In genomic region chr17:14058051-14058450, GRCh38 we compare ENCODE assay signal across 1 cellular context.
TF ChIP-seq lines count a peak whose summit lies in the region.

No MANE protein-coding gene starts in this region.

TF ChIP-seq in SK-N-SH treated with all-trans-retinoic acid at 6 μM for 48 hours, 23 proteins besides CTCF, POLR2A, EP300 and RAD21 (continued from another document):
- no peak for TF ChIP-seq PATZ1 (CRISPR knock-in tag; IDR thresholded peaks at IDR 0.05; ENCODE audit: borderline replicate concordance)
- TF ChIP-seq ZFP3 (CRISPR knock-in tag; IDR thresholded peaks at IDR 0.05), result no peak
- TF ChIP-seq TOX (CRISPR knock-in tag; IDR thresholded peaks at IDR 0.05; ENCODE audit: borderline replicate concordance), result no peak
- no peak for TF ChIP-seq BACH2 (CRISPR knock-in tag; IDR thresholded peaks at IDR 0.05; ENCODE audit: borderline replicate concordance)
- TF ChIP-seq ZFP30 (CRISPR knock-in tag; IDR thresholded peaks at IDR 0.05), result no peak
- no peak for TF ChIP-seq CSRNP3 (CRISPR knock-in tag; IDR thresholded peaks at IDR 0.05)
- no peak for TF ChIP-seq ISL1 (CRISPR knock-in tag; IDR thresholded peaks at IDR 0.05)
- no peak for TF ChIP-seq ESRRG (CRISPR knock-in tag; IDR thresholded peaks at IDR 0.05)
- no peak for TF ChIP-seq TCF4 (CRISPR knock-in tag; IDR thresholded peaks at IDR 0.05; ENCODE audit: borderline replicate concordance)
